In the genomic region with DNA sequence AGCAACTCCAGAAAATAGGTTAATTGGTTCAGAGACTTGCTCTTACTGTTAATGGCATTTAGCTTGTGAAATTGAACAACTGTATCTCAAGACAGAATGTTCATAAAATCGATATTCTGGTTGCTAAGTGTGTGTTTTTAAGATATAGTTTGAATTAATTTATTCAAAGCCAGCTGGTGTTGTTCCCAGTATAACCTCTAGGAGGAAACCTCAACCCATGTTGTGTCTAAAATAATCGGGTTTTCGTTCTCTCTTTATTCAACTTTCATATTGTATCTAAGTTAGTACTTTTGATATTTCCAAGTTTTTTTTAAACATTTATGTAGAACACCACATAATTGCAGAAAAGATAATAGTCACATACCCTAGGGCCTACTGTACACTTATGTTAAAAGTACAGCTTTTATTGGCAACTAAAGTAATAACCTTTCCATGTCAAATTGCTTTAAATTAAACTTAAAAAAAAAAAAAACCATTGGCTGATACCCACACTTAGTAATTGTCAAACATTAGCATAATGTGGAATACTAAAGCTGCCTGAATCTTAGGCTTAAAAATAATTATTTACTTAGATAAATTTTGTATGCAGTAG, we compare ENCODE assay signal across 8 cellular contexts.
A peak's percentile ranks its signal among the peaks of the same experiment; 100 is the strongest.
DNase-seq lines count a peak whose midpoint lies in the region; ATAC-seq and TF ChIP-seq lines count a peak whose summit lies in the region.

No MANE protein-coding gene starts in this region.

- H3K27me3 ChIP-seq in OCI-LY3 (ENCODE audit: low read depth, low read length) (peaks cover 33% of the 10 kb centered on the region), tibial artery (no peaks in the 10 kb centered on the region)

- no peak overlapping the region for H3K4me3 Mint-ChIP-seq in naive thymus-derived CD8-positive, alpha-beta T cell

- H3K4me1 Mint-ChIP-seq in naive thymus-derived CD8-positive, alpha-beta T cell, result no peaks in the 10 kb centered on the region

- no peak overlapping the region for H3K27ac Mint-ChIP-seq in naive thymus-derived CD8-positive, alpha-beta T cell

- H4K20me1 ChIP-seq in OCI-LY3 (ENCODE audit: insufficient read depth, low read length), result no peaks in the 10 kb centered on the region

- intact Hi-C loops in tibial artery (cut with DNase I; ENCODE audit: low total_unique reads), result no loop called here

- H3K36me3 ChIP-seq in OCI-LY3 (replicated peaks; ENCODE audit: low read depth, low read length) (no peaks in the 10 kb centered on the region), tibial artery (no peaks in the 10 kb centered on the region)

- H3K9me3 ChIP-seq in OCI-LY3 (ENCODE audit: insufficient read depth, low read length), result no peaks in the 10 kb centered on the region
- no peaks in the 10 kb centered on the region for H3K9me3 ChIP-seq in tibial artery

- no peak overlapping the region for H3K4me3 ChIP-seq in OCI-LY3 (ENCODE audit: low read length)
- H3K4me3 ChIP-seq in tibial artery, result no peak overlapping the region

- H3K27ac ChIP-seq in OCI-LY3 (ENCODE audit: low read length) (no peak overlapping the region), tibial artery (no peak overlapping the region)

- peak overlapping the region; percentile 30 for H3K4me2 ChIP-seq in OCI-LY3 (ENCODE audit: low read length)

- TF ChIP-seq CTCF in OCI-LY3 (IDR thresholded peaks at IDR 0.05; ENCODE audit: low read depth, low read length) (peak; percentile 92), tibial artery (IDR thresholded peaks at IDR 0.05) (peak; percentile 78 to 80)

- POLR2A ChIA-PET in naive thymus-derived CD8-positive, alpha-beta T cell (lab: Charles Lee), result no interaction called here

- H3K9ac ChIP-seq in OCI-LY3 (ENCODE audit: low read length), result no peak overlapping the region

- no peaks in the 10 kb centered on the region for H3K9me3 Mint-ChIP-seq in naive thymus-derived CD8-positive, alpha-beta T cell

- peaks cover 1 to 28% (median 10%) of the 10 kb centered on the region in 5 donors for H3K27me3 Mint-ChIP-seq in naive thymus-derived CD8-positive, alpha-beta T cell

- peak; percentile 24 for DNase-seq in ACHN
- peak; percentile 43 for DNase-seq in fibroblast of peridontal ligament (ENCODE audit: extremely low read depth)
- DNase-seq in tibial artery, result no peak
- no peak for DNase-seq in activated CD4-positive, CD25-positive, alpha-beta regulatory T cell (lab: John Stamatoyannopoulos, UW)
- no peak for DNase-seq in naive thymus-derived CD8-positive, alpha-beta T cell

- no peaks in the 10 kb centered on the region for H3K36me3 Mint-ChIP-seq in naive thymus-derived CD8-positive, alpha-beta T cell

- H2AFZ ChIP-seq in OCI-LY3 (ENCODE audit: low read depth, low read length), result no peak overlapping the region

- H3K4me1 ChIP-seq in OCI-LY3 (ENCODE audit: low read length) (peaks cover 7% of the 10 kb centered on the region), tibial artery (peaks cover 0 to 39% (median 14%) of the 10 kb centered on the region in 4 donors)

- in situ Hi-C loops in ACHN (cut with HindIII; ENCODE audit: low pct_ligation_motif_present, low pct_unique_long_range_greater_than_20kb, low sequenced_read_pairs), result no loop called here

- peak; percentile 74 for ATAC-seq in GM18868 (IDR thresholded peaks at IDR 0.05; ENCODE audit: unreplicated experiment)
- no peak for ATAC-seq in HG03175 (IDR thresholded peaks at IDR 0.05; ENCODE audit: unreplicated experiment)
- no peak for ATAC-seq in naive thymus-derived CD8-positive, alpha-beta T cell

- H3K79me2 ChIP-seq in OCI-LY3 (ENCODE audit: low read length), result no peaks in the 10 kb centered on the region

Comparison
In these comparisons a context has a peak if more than half of its experiments do, and no peak if none do; other contexts are left out.
1. DNase-seq: peak in ACHN (single experiment) and fibroblast of peridontal ligament (single experiment); none in tibial artery (0 of 2), activated CD4-positive, CD25-positive, alpha-beta regulatory T cell (0 of 4) and naive thymus-derived CD8-positive, alpha-beta T cell (0 of 10).